ENCODE assay signal across 8 cellular contexts in the genomic region with DNA sequence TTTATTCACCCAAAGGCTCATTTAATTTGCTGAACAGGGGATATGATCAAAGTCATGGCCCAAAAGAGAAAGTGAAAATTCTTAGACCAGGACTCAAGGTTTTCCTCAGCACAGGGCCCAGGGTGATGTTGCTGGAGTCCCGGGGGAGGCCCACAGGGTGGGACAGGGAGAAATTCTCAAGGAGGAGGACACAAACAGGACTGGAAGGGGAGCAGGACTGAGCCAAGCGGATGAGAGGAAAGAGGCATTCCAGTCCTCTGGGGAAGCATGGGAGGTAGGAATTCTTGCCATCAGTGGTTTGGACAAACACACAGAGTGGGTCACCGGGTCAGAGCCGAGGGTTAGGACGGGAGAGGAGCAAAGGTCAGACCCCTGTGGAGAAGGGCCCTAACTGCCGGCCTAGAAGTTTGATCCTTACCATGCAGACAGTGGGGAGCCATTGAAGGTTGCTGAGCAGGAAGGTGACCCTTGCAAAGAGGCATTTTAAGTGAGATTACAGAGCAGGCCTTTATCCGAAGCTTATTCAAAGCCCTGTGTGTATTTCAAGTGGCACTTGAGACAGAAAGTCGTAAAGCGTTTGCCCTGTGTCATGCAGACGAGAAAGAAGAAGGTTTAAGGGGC.
DNase-seq lines count a peak whose midpoint lies in the region; ATAC-seq, FAIRE-seq and TF ChIP-seq lines count a peak whose summit lies in the region.

No MANE protein-coding gene starts in this region.

- POLR2A ChIA-PET in GM12878 (lab: Charles Lee), result interaction anchor here (6.5 to 10.2 kb wide), 3 partner anchors 13 to 30 kb away, joined by 52 to 260 read pairs (median 142); a partner anchor contains a TSS

- intact Hi-C loops in activated naive CD4-positive, alpha-beta T cell treated with anti-CD3 and anti-CD28 coated beads for 36 hours (cut with micrococcal nuclease), result no loop called here
- intact Hi-C loops in GM12878 (cut with micrococcal nuclease; ENCODE audit: unreplicated experiment) (loop anchor here (1.0 kb wide), 1 partner anchor 13 kb away; no protein-coding TSS in a partner anchor), upper lobe of right lung (cut with DNase I) (no loop called here)

- peaks cover 20 to 44% of the 10 kb centered on the region in 2 donors for H3K36me3 Mint-ChIP-seq in activated naive CD4-positive, alpha-beta T cell treated with anti-CD3 and anti-CD28 coated beads, Interleukin-2, amount 50 U/mL, for 72 hours
- H3K36me3 Mint-ChIP-seq in activated naive CD4-positive, alpha-beta T cell treated with anti-CD3 and anti-CD28 coated beads for 36 hours (ENCODE audit: low read depth), result no peaks in the 10 kb centered on the region

- FAIRE-seq in GM12878 (lab: Jason Lieb, UNC), result no peak

- CTCF ChIA-PET in activated naive CD4-positive, alpha-beta T cell treated with anti-CD3 and anti-CD28 coated beads for 36 hours (lab: Charles Lee), result interaction anchor here (0.7 to 3.0 kb wide), 3 partner anchors 11 to 54 kb away, joined by 3 to 14 read pairs (median 6); no protein-coding TSS in a partner anchor
- CTCF ChIA-PET in GM12878 (lab: Yijun Ruan, JAX), result interaction anchor here (1.3 to 8.2 kb wide), 4 partner anchors 12 to 55 kb away, joined by 3 to 91 read pairs (median 48); a partner anchor contains a TSS

- no peaks in the 10 kb centered on the region for H4K20me1 ChIP-seq in GM12878 (ENCODE audit: control insufficient read depth, insufficient read depth)

- H3K27me3 Mint-ChIP-seq in activated naive CD4-positive, alpha-beta T cell treated with anti-CD3 and anti-CD28 coated beads for 36 hours (ENCODE audit: low read depth), result no peaks in the 10 kb centered on the region

- RAD21 ChIA-PET in GM12878 (lab: Charles Lee; ENCODE audit: unreplicated experiment), result interaction anchor here (1.3 to 25.9 kb wide), 2 partner anchors 9 to 23 kb away, joined by 6 to 710 read pairs; a partner anchor contains a TSS

- TF ChIP-seq CTCF in GM12878 (IDR thresholded peaks at IDR 0.05 in 2 of 3, conservative IDR thresholded peaks at IDR 0.05 in 1 of 3; ENCODE audit: control insufficient read depth in 2 of 3, extremely low read depth in 1 of 3, insufficient read depth in 1 of 3, low read depth in 3 of 3, low read length in 3 of 3) (no peak), upper lobe of right lung (IDR thresholded peaks at IDR 0.05) (no peak)

- no peak overlapping the region for H2AFZ ChIP-seq in GM12878 (ENCODE audit: control insufficient read depth, low read depth, low read length)

- ATAC-seq in activated naive CD4-positive, alpha-beta T cell treated with anti-CD3 and anti-CD28 coated beads, Interleukin-2, amount 50 U/mL, for 72 hours, result no peak
- ATAC-seq in GM12878, result peak; percentile 11; the same call in 2 of the 3 replicates
- no peak for ATAC-seq in upper lobe of right lung
- ATAC-seq in HG02884 (IDR thresholded peaks at IDR 0.05; ENCODE audit: unreplicated experiment), result no peak
- ATAC-seq in HG03025 (IDR thresholded peaks at IDR 0.05; ENCODE audit: low FRiP score, unreplicated experiment), result no peak

- H3K27ac ChIP-seq in GM12878 (ENCODE audit: control insufficient read depth, insufficient read depth) (peak overlapping the region; percentile 94), mucosa of rectum (ENCODE audit: low read depth in 2 of 2, low read length in 2 of 2) (peak overlapping the region; percentile 25 to 97), upper lobe of right lung (peak overlapping the region; percentile 98)

- in situ Hi-C loops in GM12878 (cut with MboI), result no loop called here

- H3K27me3 ChIP-seq in GM12878 (replicated peaks in 1 of 2; ENCODE audit: control insufficient read depth in 2 of 2, insufficient read depth in 2 of 2, low read length in 1 of 2) (no peaks in the 10 kb centered on the region), mucosa of rectum (ENCODE audit: control insufficient read depth in 2 of 2, insufficient read depth in 2 of 2, low read length in 2 of 2) (no peaks in the 10 kb centered on the region), upper lobe of right lung (no peaks in the 10 kb centered on the region)

- H3K79me2 ChIP-seq in GM12878 (ENCODE audit: control insufficient read depth, insufficient read depth, low read length), result peaks cover 89% of the 10 kb centered on the region

- BruUV-seq in GM12878 (replicated peaks; lab: Mats Ljungman, UMichigan), result no TSS peak

- no peak for DNase-seq in activated naive CD4-positive, alpha-beta T cell treated with anti-CD3 and anti-CD28 coated beads, Interleukin-2, amount 50 U/mL, for 72 hours (ENCODE audit: low spot score in 2 of 2)
- no peak for DNase-seq in activated naive CD4-positive, alpha-beta T cell treated with anti-CD3 and anti-CD28 coated beads for 36 hours
- no peak for DNase-seq in GM12878 (ENCODE audit: low read depth, low spot score)
- DNase-seq in upper lobe of right lung, result no peak
- DNase-seq in stimulated activated naive CD4-positive, alpha-beta T cell (lab: John Stamatoyannopoulos, UW), result no peak

- no peak for TF ChIP-seq POLR2A in GM12878 (IDR thresholded peaks at IDR 0.05; ENCODE audit: low read depth, low read length)

- H3K9ac ChIP-seq in GM12878 (ENCODE audit: control insufficient read depth, insufficient read depth, low read length) (peak overlapping the region; percentile 90), mucosa of rectum (ENCODE audit: low read depth in 1 of 2, low read length in 2 of 2) (peak overlapping the region in 1 of 2 donors; percentile 44)

- H3K4me3 Mint-ChIP-seq in activated naive CD4-positive, alpha-beta T cell treated with anti-CD3 and anti-CD28 coated beads for 36 hours, result no peak overlapping the region

- SMC1A ChIA-PET in GM12878 (lab: Charles Lee; ENCODE audit: uncharacterized antibody, unreplicated experiment), result interaction anchor here (1.1 to 10.7 kb wide), 6 partner anchors 12 to 41 kb away, joined by 3 to 280 read pairs (median 38); a partner anchor contains a TSS

- peak overlapping the region; percentile 97 for H3K4me3 ChIP-seq in GM12878
- no peak overlapping the region for H3K4me3 ChIP-seq in mucosa of rectum (ENCODE audit: low read length in 2 of 2)
- H3K4me3 ChIP-seq in upper lobe of right lung, result no peak overlapping the region

- H3K36me3 ChIP-seq in GM12878 (ENCODE audit: control insufficient read depth in 2 of 2, insufficient read depth in 2 of 2, low read length in 1 of 2), result peaks cover 0 to 5% of the 10 kb centered on the region in 2 experiments; a peak in 2 of 4 replicates
- H3K36me3 ChIP-seq in mucosa of rectum (ENCODE audit: control insufficient read depth in 2 of 2, insufficient read depth in 2 of 2, low read length in 2 of 2), result peaks cover 4 to 6% of the 10 kb centered on the region in 2 donors
- H3K36me3 ChIP-seq in upper lobe of right lung, result no peaks in the 10 kb centered on the region

- no peak for TF ChIP-seq EP300 in GM12878 (IDR thresholded peaks at IDR 0.05; ENCODE audit: borderline replicate concordance in 1 of 2, control insufficient read depth in 1 of 2, low read depth in 2 of 2, low read length in 2 of 2)

- no peaks in the 10 kb centered on the region for H3K9me3 Mint-ChIP-seq in activated naive CD4-positive, alpha-beta T cell treated with anti-CD3 and anti-CD28 coated beads, Interleukin-2, amount 50 U/mL, for 72 hours
- H3K9me3 Mint-ChIP-seq in activated naive CD4-positive, alpha-beta T cell treated with anti-CD3 and anti-CD28 coated beads for 36 hours, result no peaks in the 10 kb centered on the region

- TF ChIP-seq RAD21 in GM12878 (IDR thresholded peaks at IDR 0.05; ENCODE audit: insufficient read depth, low read depth, low read length), result no peak

- peaks cover 54% of the 10 kb centered on the region for H3K4me1 Mint-ChIP-seq in activated naive CD4-positive, alpha-beta T cell treated with anti-CD3 and anti-CD28 coated beads for 36 hours (ENCODE audit: low read depth)

- H3K27ac Mint-ChIP-seq in activated naive CD4-positive, alpha-beta T cell treated with anti-CD3 and anti-CD28 coated beads, Interleukin-2, amount 50 U/mL, for 72 hours, result peak overlapping the region; percentile 91 to 94
- H3K27ac Mint-ChIP-seq in activated naive CD4-positive, alpha-beta T cell treated with anti-CD3 and anti-CD28 coated beads for 36 hours, result no peak overlapping the region

- H3K4me2 ChIP-seq in GM12878 (ENCODE audit: control insufficient read depth, insufficient read depth), result peak overlapping the region; percentile 90

- H3K4me1 ChIP-seq in GM12878 (ENCODE audit: control insufficient read depth, insufficient read depth, low read length) (peaks cover 53% of the 10 kb centered on the region), mucosa of rectum (ENCODE audit: control insufficient read depth in 2 of 2, insufficient read depth in 2 of 2, low read length in 2 of 2) (peaks cover 36 to 46% of the 10 kb centered on the region in 2 donors), upper lobe of right lung (peaks cover 41% of the 10 kb centered on the region)

- H3K9me3 ChIP-seq in GM12878 (replicated peaks; ENCODE audit: control insufficient read depth, insufficient read depth, low read length) (no peaks in the 10 kb centered on the region), mucosa of rectum (ENCODE audit: control insufficient read depth in 2 of 2, low read length in 2 of 2) (no peaks in the 10 kb centered on the region), upper lobe of right lung (no peaks in the 10 kb centered on the region)

- 77% methylated on average over 10 of the region's 10 CpGs for WGBS in GM12878 (ENCODE audit: insufficient coverage, insufficient replicate concordance, low lambda C conversion rate, missing lambda C conversion rate)

TF ChIP-seq in GM12878, 131 proteins besides CTCF, POLR2A, EP300 and RAD21 (continues in another document):
- TF ChIP-seq IKZF1 (conservative IDR thresholded peaks at IDR 0.05) (0 out of 2 replicates have a peak, but pooled peaks have one; percentile 29), IKZF2 (IDR thresholded peaks at IDR 0.05) (0 out of 4 replicates have a peak, but pooled peaks of 1 of the 2 experiments have one; percentile 53), MEF2B (IDR thresholded peaks at IDR 0.05; ENCODE audit: partially characterized antibody, poor library complexity, severe bottlenecking) (peak; percentile 79), SMARCA5 (IDR thresholded peaks at IDR 0.05) (0 out of 2 replicates have a peak, but pooled peaks have one; percentile 43), MTA3 (IDR thresholded peaks at IDR 0.05; ENCODE audit: borderline replicate concordance, low read length) (0 out of 2 replicates have a peak, but pooled peaks have one; percentile 4), ZNF217 (IDR thresholded peaks at IDR 0.05) (peak; percentile 31; the same call in 1 of the 2 replicates)
